9 cellular contexts compared by ENCODE assay signal in genomic region chr4:77001907-77002306, GRCh38. TPM values are rescaled to one million over a fixed set of nuclear protein-coding genes. Genes with fewer than 3 reads are reported as not detected.
A peak's percentile ranks its signal among the peaks of the same experiment; 100 is the strongest.
DNase-seq lines count a peak whose midpoint lies in the region; ATAC-seq and TF ChIP-seq lines count a peak whose summit lies in the region.
"Had no signal": no experiment of that assay in that cellular context is flagged by ENCODE, and none has a peak within 500 bp of the region (broad histone marks: within the 10 kb centered on the region; RNA-seq: fewer than 3 reads in every experiment).

No MANE protein-coding gene starts in this region.

- TF ChIP-seq POLR2A in IMR-90 (IDR thresholded peaks at IDR 0.05; ENCODE audit: low read depth, low read length) = no peak

- H4K8ac ChIP-seq in IMR-90 (ENCODE audit: low read depth in 2 of 2, low read length in 2 of 2) = peak overlapping the region in 1 of 2 experiments; percentile 62; a peak in 2 of 4 replicates

- H3K9me1 ChIP-seq in IMR-90 (ENCODE audit: insufficient read depth, low read length) = peaks cover 15% of the 10 kb centered on the region

- no peak for TF ChIP-seq RAD21 in IMR-90 (IDR thresholded peaks at IDR 0.05; ENCODE audit: low read length)

- peak overlapping the region; percentile 43; the same call in 1 of the 2 replicates for H3K14ac ChIP-seq in IMR-90 (replicated peaks; ENCODE audit: low read depth, low read length)

- peak overlapping the region; percentile 82 for H3K27ac ChIP-seq in ACC112 (ENCODE audit: low read depth, low read length)
- peak overlapping the region; percentile 87 for H3K27ac ChIP-seq in IMR-90 (ENCODE audit: insufficient read depth, low read length)
- no peak overlapping the region for H3K27ac ChIP-seq in mammary epithelial cell (ENCODE audit: insufficient read depth, low read depth, low read length)

- no peak overlapping the region for H2BK120ac ChIP-seq in IMR-90 (ENCODE audit: low read depth, low read length)

- POLR2A ChIA-PET in IMR-90 (lab: Charles Lee; ENCODE audit: unreplicated experiment) = no interaction called here

- intact Hi-C loops in IMR-90 (cut with micrococcal nuclease) (no loop called here), mammary epithelial cell (cut with micrococcal nuclease) (no loop called here)

- H3K18ac ChIP-seq in IMR-90 (ENCODE audit: low read depth, low read length) = 0 out of 2 replicates have a peak overlapping the region, but pooled peaks have one; percentile 17

- no peak overlapping the region for H2AFZ ChIP-seq in ACC112 (ENCODE audit: low read length, unreplicated experiment)
- H2AFZ ChIP-seq in IMR-90 (replicated peaks; ENCODE audit: low read length, poor library complexity) = no peak overlapping the region
- no peak overlapping the region for H2AFZ ChIP-seq in mammary epithelial cell (ENCODE audit: low read depth, low read length)

- H2BK20ac ChIP-seq in IMR-90 (ENCODE audit: low read depth, low read length) = no peak overlapping the region

- H4K5ac ChIP-seq in IMR-90 (ENCODE audit: low read depth, low read length) = no peak overlapping the region

- H2AK5ac ChIP-seq in IMR-90 (ENCODE audit: low read depth, low read length) = peak overlapping the region; percentile 71; the same call in 1 of the 2 replicates

- BruUV-seq in IMR-90 (replicated peaks; lab: Mats Ljungman, UMichigan) = no TSS peak
- BruUV-seq in mammary epithelial cell (replicated peaks; lab: Mats Ljungman, UMichigan) = no TSS peak

- H4K91ac ChIP-seq in IMR-90 (ENCODE audit: insufficient read depth, low read depth, low read length) = no peak overlapping the region

- CTCF ChIA-PET in IMR-90 (lab: Yijun Ruan, JAX) = interaction anchor here (0.6 kb wide), 1 partner anchor 22 kb away, joined by 7 read pairs; no protein-coding TSS in a partner anchor
- CTCF ChIA-PET in mammary epithelial cell (lab: Charles Lee; ENCODE audit: low non-redundant PET) = no interaction called here

- no peak overlapping the region; the same call in 2 of the 3 replicates for H2BK15ac ChIP-seq in IMR-90 (ENCODE audit: low read depth, low read length)

- H3K4me2 ChIP-seq in IMR-90 (ENCODE audit: low read depth, low read length) (peak overlapping the region; percentile 66; the same call in 1 of the 2 replicates), mammary epithelial cell (ENCODE audit: insufficient read depth, low read depth, low read length) (peak overlapping the region; percentile 54)

- WGBS in IMR-90 (ENCODE audit: extremely low coverage in 2 of 2, insufficient read length in 1 of 2), 2 experiments = no CpG with 5 or more reads among the region's 1 CpG
- WGBS in mammary epithelial cell (ENCODE audit: low coverage, missing lambda C conversion rate) = 20% methylated on average over 1 of the region's 1 CpG

- H2AK9ac ChIP-seq in IMR-90 (replicated peaks; ENCODE audit: low read depth, low read length, poor library complexity) = no peak overlapping the region

- peak overlapping the region; percentile 66 for H3K9ac ChIP-seq in IMR-90 (ENCODE audit: low read depth, low read length)
- H3K9ac ChIP-seq in mammary epithelial cell (ENCODE audit: insufficient read depth, low read length) = no peak overlapping the region

- dilution Hi-C loops in IMR-90 (cut with HindIII; ENCODE audit: low sequenced_read_pairs, unreplicated experiment) = no loop called here
- dilution Hi-C loops in mammary epithelial cell (cut with HindIII; ENCODE audit: low sequenced_read_pairs) = no loop called here

- peak; percentile 79 for DNase-seq in IMR-90
- peak; percentile 56 for DNase-seq in mammary epithelial cell
- peak; percentile 86 for DNase-seq in iris pigment epithelial cell (ENCODE audit: low read depth)
- DNase-seq in RPMI8226 = no peak
- no peak for DNase-seq in OCI-M2 (lab: John Stamatoyannopoulos, UW; ENCODE audit: unreplicated experiment)
- no peak for DNase-seq in DMS 273 (lab: John Stamatoyannopoulos, UW; ENCODE audit: unreplicated experiment)
- no peak for DNase-seq in omental fat pad (ENCODE audit: low spot score)
- DNase-seq: effector CD4-positive, alpha-beta T cell had no signal

- peak overlapping the region; percentile 80; the same call in 1 of the 2 replicates for H3K23ac ChIP-seq in IMR-90 (ENCODE audit: low read depth, low read length)

- H3K27me3 ChIP-seq in ACC112 (ENCODE audit: insufficient read depth, low read length) (no peaks in the 10 kb centered on the region), IMR-90 (ENCODE audit: control insufficient read depth, insufficient read depth, low read length) (no peaks in the 10 kb centered on the region), mammary epithelial cell (ENCODE audit: insufficient read depth, low read length) (no peaks in the 10 kb centered on the region)

- H3K4me1 ChIP-seq in ACC112 (ENCODE audit: control insufficient read depth, insufficient read depth, low read length, unreplicated experiment) = peaks cover 39% of the 10 kb centered on the region
- H3K4me1 ChIP-seq in IMR-90 (ENCODE audit: control insufficient read depth, insufficient read depth, low read length) = peaks cover 17% of the 10 kb centered on the region
- peaks cover 13% of the 10 kb centered on the region for H3K4me1 ChIP-seq in mammary epithelial cell (ENCODE audit: insufficient read depth, low read length)

- H3K36me3 ChIP-seq in ACC112 (ENCODE audit: insufficient read depth, low read length) = peaks cover 18% of the 10 kb centered on the region
- peaks cover 47% of the 10 kb centered on the region for H3K36me3 ChIP-seq in IMR-90 (ENCODE audit: control insufficient read depth, insufficient read depth, low read length)
- peaks cover 32% of the 10 kb centered on the region for H3K36me3 ChIP-seq in mammary epithelial cell (ENCODE audit: insufficient read depth, low read length)

- H3K9me3 ChIP-seq in IMR-90 (ENCODE audit: control insufficient read depth, insufficient read depth, low read length) = no peaks in the 10 kb centered on the region
- no peaks in the 10 kb centered on the region for H3K9me3 ChIP-seq in mammary epithelial cell (replicated peaks; ENCODE audit: insufficient read depth, low read length)

- no peaks in the 10 kb centered on the region for H3K79me2 ChIP-seq in ACC112 (ENCODE audit: control insufficient read depth, insufficient read depth, low read length, unreplicated experiment)
- H3K79me2 ChIP-seq in mammary epithelial cell (ENCODE audit: insufficient read depth, low read length) = peaks cover 21% of the 10 kb centered on the region

- H3K4me3 ChIP-seq in ACC112 (ENCODE audit: low read depth, low read length) (peak overlapping the region; percentile 28; the same call in 1 of the 2 replicates), IMR-90 (ENCODE audit: insufficient read depth, low read depth, low read length) (no peak overlapping the region), mammary epithelial cell (replicated peaks in 1 of 3; ENCODE audit: insufficient read depth in 1 of 3, low read depth in 2 of 3, low read length in 3 of 3) (no peak overlapping the region)

- no peak for TF ChIP-seq CTCF in IMR-90 (conservative IDR thresholded peaks at IDR 0.05; ENCODE audit: low read depth, low read length)
- no peak for TF ChIP-seq CTCF in mammary epithelial cell (conservative IDR thresholded peaks at IDR 0.05 in 1 of 2, IDR thresholded peaks at IDR 0.05 in 1 of 2; ENCODE audit: extremely low read depth in 1 of 2, insufficient read depth in 1 of 2, low read depth in 1 of 2, low read length in 2 of 2)
- TF ChIP-seq CTCF in omental fat pad (IDR thresholded peaks at IDR 0.05) = no peak

- H4K20me1 ChIP-seq in IMR-90 (ENCODE audit: insufficient read depth, low read length) = peaks cover 27% of the 10 kb centered on the region; the same call in 1 of the 2 replicates
- H4K20me1 ChIP-seq in mammary epithelial cell (ENCODE audit: insufficient read depth, low read length) = no peaks in the 10 kb centered on the region

- peak overlapping the region; percentile 79; the same call in 1 of the 2 replicates for H3K56ac ChIP-seq in IMR-90 (ENCODE audit: extremely low read depth, insufficient read depth, low read length)

- in situ Hi-C loops in IMR-90 (cut with MboI; ENCODE audit: low sequenced_read_pairs) (no loop called here), mammary epithelial cell (cut with MboI; ENCODE audit: low sequenced_read_pairs in 2 of 2) (no loop called here)

- H3K79me1 ChIP-seq in IMR-90 (ENCODE audit: low read depth in 1 of 2, low read length in 2 of 2) = peaks cover 36 to 69% of the 10 kb centered on the region in 2 experiments

- peak overlapping the region; percentile 83 for H2BK5ac ChIP-seq in IMR-90 (ENCODE audit: low read depth, low read length, poor library complexity, severe bottlenecking)

- peak; percentile 65 for ATAC-seq in IMR-90 (ENCODE audit: low read depth)
- no peak for ATAC-seq in omental fat pad (ENCODE audit: low FRiP score)

- H3K4ac ChIP-seq in IMR-90 (ENCODE audit: low read depth, low read length) = peak overlapping the region; percentile 69; the same call in 1 of the 2 replicates

TF ChIP-seq in IMR-90, 13 proteins besides CTCF, POLR2A, EP300 and RAD21 (continues in another document):
- TF ChIP-seq MXI1 (IDR thresholded peaks at IDR 0.05; ENCODE audit: borderline replicate concordance, low read depth, low read length) (no peak), RCOR1 (IDR thresholded peaks at IDR 0.05; ENCODE audit: insufficient replicate concordance, low read length) (no peak), BHLHE40 (IDR thresholded peaks at IDR 0.05; ENCODE audit: low read depth, low read length) (no peak), SMC3 (IDR thresholded peaks at IDR 0.05; ENCODE audit: low read depth, low read length) (no peak), USF2 (IDR thresholded peaks at IDR 0.05; ENCODE audit: low read depth, low read length) (no peak), CHD1 (IDR thresholded peaks at IDR 0.05; ENCODE audit: low read depth, low read length) (no peak), MAZ (IDR thresholded peaks at IDR 0.05; ENCODE audit: borderline replicate concordance, low read depth, low read length) (no peak), NFE2L2 (IDR thresholded peaks at IDR 0.05; ENCODE audit: low read depth, low read length) (no peak), MAFK (IDR thresholded peaks at IDR 0.05; ENCODE audit: low read depth, low read length) (no peak)

RNA-seq across cellular contexts. Expression of gene SEPTIN11, which starts 52.4 kb away (rescaled TPM):
- total RNA-seq in IMR-90 (2012; rRNA removed) (573 and 632 TPM in 2 replicates), mammary epithelial cell (100 to 1,000 TPM; 156 to 188 TPM), omental fat pad (100 to 1,000 TPM; 203 to 434 (median 245) TPM)
- polyA plus RNA-seq in IMR-90 (2012; rRNA removed) (258 and 267 TPM in 2 replicates), mammary epithelial cell (102 TPM)
- 75.9 and 85.0 TPM in 2 replicates for polyA plus RNA-seq in IMR-90 (2012; cell fraction: cytosol; rRNA removed)
- 36.2 and 197 TPM in 2 replicates for polyA plus RNA-seq in IMR-90 (2012; cell fraction: nucleus; rRNA removed; ENCODE audit: low replicate concordance)
- 154 TPM for polyA minus RNA-seq in mammary epithelial cell

Comparison
In these comparisons a context has a peak if more than half of its experiments do, and no peak if none do; other contexts are left out.
1. DNase-seq: peak in IMR-90 (single experiment), mammary epithelial cell (single experiment) and iris pigment epithelial cell (single experiment); none in RPMI8226 (single experiment), OCI-M2 (single experiment), DMS 273 (single experiment) and omental fat pad (single experiment).